In the genomic region with DNA sequence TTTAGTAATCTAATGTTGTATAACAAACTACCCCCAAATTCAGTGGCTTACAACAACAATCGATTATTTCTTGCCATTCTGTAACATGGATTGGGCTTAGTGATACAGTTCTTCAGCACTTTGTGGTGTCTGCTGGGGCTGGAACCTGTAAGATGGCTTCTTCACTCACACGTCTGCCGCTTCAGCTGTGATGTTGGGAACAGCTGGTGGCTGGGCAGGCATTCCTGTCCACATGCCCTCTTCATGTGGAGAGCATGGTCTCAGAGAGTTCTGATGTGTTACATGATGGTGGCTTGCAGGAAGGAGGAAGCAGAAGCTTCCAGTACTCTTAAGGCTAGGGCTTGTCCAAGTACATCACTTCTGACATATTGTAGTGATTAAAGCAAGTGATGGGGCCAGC, we compare ENCODE assay signal across 18 cellular contexts.
DNase-seq lines count a peak whose midpoint lies in the region; ATAC-seq and TF ChIP-seq lines count a peak whose summit lies in the region.
"Had no signal": no experiment of that assay in that cellular context is flagged by ENCODE, and none has a peak within 500 bp of the region (broad histone marks: within the 10 kb centered on the region; RNA-seq: fewer than 3 reads in every experiment).

No MANE protein-coding gene starts in this region.

- no peak for ATAC-seq in right cardiac atrium
- ATAC-seq: A549, HCT116 had no signal

- peak overlapping the region; percentile 92 for H3K27ac ChIP-seq in cardiac muscle cell
- H3K27ac ChIP-seq in right cardiac atrium (ENCODE audit: low read length), result no peak overlapping the region
- H3K27ac ChIP-seq: 22Rv1, A549, BLaER1 had no signal

- H3K27me3 ChIP-seq in cardiac muscle cell (no peaks in the 10 kb centered on the region), right cardiac atrium (ENCODE audit: control insufficient read depth, insufficient read depth) (no peaks in the 10 kb centered on the region)
- H3K27me3 ChIP-seq: BLaER1 had no signal

- H3K9me3 ChIP-seq in cardiac muscle cell (ENCODE audit: low read depth), result no peaks in the 10 kb centered on the region
- no peaks in the 10 kb centered on the region for H3K9me3 ChIP-seq in right cardiac atrium (ENCODE audit: control insufficient read depth, low read length)
- H3K9me3 ChIP-seq: A549, BLaER1 had no signal

- 88% methylated on average over 3 of the region's 3 CpGs for WGBS in right cardiac atrium

- H3K4me3 ChIP-seq in cardiac muscle cell, result no peak overlapping the region
- no peak overlapping the region for H3K4me3 ChIP-seq in right cardiac atrium (ENCODE audit: low read length)
- H3K4me3 ChIP-seq: A549, BLaER1, GM12878 had no signal

- H3K4me1 ChIP-seq in cardiac muscle cell (ENCODE audit: low read depth) (peaks cover 43% of the 10 kb centered on the region), right cardiac atrium (ENCODE audit: control insufficient read depth, insufficient read depth, low read length) (no peaks in the 10 kb centered on the region)
- H3K4me1 ChIP-seq: A549, BLaER1 had no signal

- DNase-seq in cardiac muscle cell (ENCODE audit: low read depth in 1 of 2, low spot score in 1 of 2) (no peak), right cardiac atrium (no peak), SK-N-DZ (ENCODE audit: low spot score) (peak; percentile 54), myocyte (ENCODE audit: low read depth) (peak; percentile 68), cortex of kidney (lab: John Stamatoyannopoulos, UW) (no peak), DMS 273 (lab: John Stamatoyannopoulos, UW; ENCODE audit: unreplicated experiment) (no peak), NOMO-1 (lab: John Stamatoyannopoulos, UW; ENCODE audit: unreplicated experiment in 2 of 2) (no peak)
- DNase-seq: CD4-positive, alpha-beta memory T cell; DMS53; DND-41; EL; GOT3; H7 had no signal

- intact Hi-C loops in right cardiac atrium (cut with DNase I), result no loop called here

- H3K36me3 ChIP-seq in cardiac muscle cell, result no peaks in the 10 kb centered on the region
- H3K36me3 ChIP-seq: BLaER1 had no signal

- no peak for TF ChIP-seq CTCF in cardiac muscle cell (IDR thresholded peaks at IDR 0.05; ENCODE audit: low read depth, low read length)

Comparison
In these comparisons a context has a peak if more than half of its experiments do, and no peak if none do; other contexts are left out.
1. DNase-seq: peak in SK-N-DZ (single experiment) and myocyte (single experiment); none in cardiac muscle cell (0 of 2), right cardiac atrium (0 of 3), cortex of kidney (single experiment), DMS 273 (single experiment) and NOMO-1 (0 of 2).